7 cellular contexts compared by ENCODE assay signal in the genomic region with DNA sequence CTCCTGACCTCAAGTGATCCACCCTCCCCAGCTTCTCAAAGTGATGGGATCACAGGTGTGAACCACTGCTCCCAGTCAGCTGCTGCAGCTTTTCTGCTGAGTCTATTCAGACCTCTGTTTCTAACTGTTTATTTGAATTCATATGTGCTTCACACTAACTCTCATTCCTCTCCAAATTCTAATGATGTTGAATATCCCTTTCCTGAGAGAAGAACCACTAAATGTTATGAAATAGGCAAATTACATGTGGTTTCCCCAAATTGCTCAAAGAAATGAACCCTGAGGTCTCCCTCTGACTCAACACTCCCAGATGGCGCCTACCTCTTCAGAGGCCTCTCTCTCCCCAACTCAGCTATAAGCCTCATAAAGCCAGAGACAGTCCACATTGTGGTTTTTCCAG.
DNase-seq lines count a peak whose midpoint lies in the region; ATAC-seq lines count a peak whose summit lies in the region.

No MANE protein-coding gene starts in this region.

- ATAC-seq in GM18907 (IDR thresholded peaks at IDR 0.05; ENCODE audit: unreplicated experiment): peak; percentile 75
- ATAC-seq in HG03060 (IDR thresholded peaks at IDR 0.05; ENCODE audit: low read depth, unreplicated experiment): peak; percentile 64

- peak; percentile 78 for DNase-seq in SKM-1 treated with dmso at 0.1 percent for 144 hours (lab: John Stamatoyannopoulos, UW; ENCODE audit: unreplicated experiment)
- peak; percentile 83 for DNase-seq in renal cortical epithelial cell (ENCODE audit: low read depth)
- DNase-seq in NCI-H1417 (lab: John Stamatoyannopoulos, UW): no peak
- no peak for DNase-seq in NCI-H510A (lab: John Stamatoyannopoulos, UW)
- no peak for DNase-seq in NCI-H510A treated with DMSO at 0.1 percent for 48 hours (lab: John Stamatoyannopoulos, UW)

Comparison
In these comparisons a context has a peak if more than half of its experiments do, and no peak if none do; other contexts are left out.
1. DNase-seq: peak in SKM-1 treated with dmso at 0.1 percent for 144 hours (single experiment) and renal cortical epithelial cell (single experiment); none in NCI-H1417 (0 of 3), NCI-H510A (single experiment) and NCI-H510A treated with DMSO at 0.1 percent for 48 hours (single experiment).